ENCODE assay signal across 8 cellular contexts in genomic region chr6:17393335-17394191, GRCh38. TPM values are rescaled to one million over a fixed set of nuclear protein-coding genes. Genes with fewer than 3 reads are reported as not detected.
DNase-seq lines count a peak whose midpoint lies in the region; ATAC-seq and TF ChIP-seq lines count a peak whose summit lies in the region.

Gene CAP2 (plus strand): TSS chr6:17393595. CDS start chr6:17421556, 27,961 bp downstream.

- TF ChIP-seq POLR2A in gastrocnemius medialis (IDR thresholded peaks at IDR 0.05) (peak; percentile 90), GM18505 (IDR thresholded peaks at IDR 0.05; ENCODE audit: borderline replicate concordance, extremely low read depth, insufficient read depth, insufficient read length) (no peak)

- peak within 1 kb of the TSS; percentile 76 for H3K9ac ChIP-seq in NT2/D1 (ENCODE audit: insufficient read length, low read depth)

- H3K4me3 ChIP-seq in GM08714 (ENCODE audit: low read length) (peak within 1 kb of the TSS; percentile 8; the same call in 1 of the 2 replicates), NT2/D1 (ENCODE audit: insufficient read length, low read depth) (peak within 1 kb of the TSS; percentile 52), gastrocnemius medialis (peak within 1 kb of the TSS; percentile 80 to 86 (median 80))

- ATAC-seq in gastrocnemius medialis (peak; percentile 84 to 85), GM18505 (IDR thresholded peaks at IDR 0.05; ENCODE audit: unreplicated experiment) (no peak), HG03280 (IDR thresholded peaks at IDR 0.05; ENCODE audit: unreplicated experiment) (no peak)

- H3K9me3 ChIP-seq in NT2/D1 (ENCODE audit: insufficient read depth, low read length) (peaks cover 18% of the 10 kb centered on the region), gastrocnemius medialis (no peaks in the 10 kb centered on the region)

- H3K36me3 ChIP-seq in NT2/D1 (ENCODE audit: insufficient read depth, insufficient read length, low read length) (peaks cover 12% of the 10 kb centered on the region), gastrocnemius medialis (no peaks in the 10 kb centered on the region)

- peak; percentile 60 for DNase-seq in NT2/D1 (ENCODE audit: low read depth, low spot score)
- peak; percentile 78 for DNase-seq in cerebellum (ENCODE audit: low spot score)
- DNase-seq in inferior parietal cortex (ENCODE audit: extremely low spot score) = peak; percentile 65
- peak; percentile 72 to 87 for DNase-seq in gastrocnemius medialis

- H3K27me3 ChIP-seq in NT2/D1 (ENCODE audit: insufficient read depth, insufficient read length) = no peaks in the 10 kb centered on the region
- no peaks in the 10 kb centered on the region for H3K27me3 ChIP-seq in gastrocnemius medialis

- TF ChIP-seq CTCF in 22Rv1 (IDR thresholded peaks at IDR 0.05) = no peak
- no peak for TF ChIP-seq CTCF in gastrocnemius medialis (IDR thresholded peaks at IDR 0.05 in 4 of 5, conservative IDR thresholded peaks at IDR 0.05 in 1 of 5)

- peak within 1 kb of the TSS; percentile 51 for H3K27ac ChIP-seq in 22Rv1
- peak within 1 kb of the TSS; percentile 96 to 97 (median 96) for H3K27ac ChIP-seq in gastrocnemius medialis

- in situ Hi-C loops in gastrocnemius medialis (cut with MboI; ENCODE audit: low sequenced_read_pairs in 4 of 4) = loop anchor here in 1 of 4 donors (10.0 kb wide), 1 partner anchor 91 kb away; no protein-coding TSS in a partner anchor

- H3K4me1 ChIP-seq in NT2/D1 (ENCODE audit: insufficient read depth, insufficient read length) (no peaks in the 10 kb centered on the region), gastrocnemius medialis (peaks cover 14 to 39% of the 10 kb centered on the region in 2 donors)

- intact Hi-C loops in gastrocnemius medialis (cut with DNase I; ENCODE audit: low total_unique reads) = loop anchor here (1.0 to 5.0 kb wide), 5 partner anchors 25 to 226 kb away; no protein-coding TSS in a partner anchor

RNA-seq across cellular contexts. Expression of gene CAP2, which starts in this region (rescaled TPM):
- total RNA-seq in cerebellum (13.8 TPM), gastrocnemius medialis (100 to 1,000 TPM; 208 to 439 (median 295) TPM)

Comparison
In these comparisons a context has a peak if more than half of its experiments do, and no peak if none do; other contexts are left out.
1. RNA of gene CAP2 (total RNA-seq): 208 to 439 TPM in gastrocnemius medialis; 13.8 TPM in cerebellum (single experiment); every median in the first group is over 10 times any median in the second.
2. H3K4me3 ChIP-seq: peak in every context shown above with its lines; median percentile 80 in gastrocnemius medialis; 52 in NT2/D1; 8 in GM08714.
3. ATAC-seq: peak in gastrocnemius medialis (2 of 2); none in GM18505 (single experiment) and HG03280 (single experiment).
4. Peak in every context shown above with its lines, with median percentiles within 50 percentile points of each other: DNase-seq.